ENCODE assay signal across 8 cellular contexts in the genomic region with DNA sequence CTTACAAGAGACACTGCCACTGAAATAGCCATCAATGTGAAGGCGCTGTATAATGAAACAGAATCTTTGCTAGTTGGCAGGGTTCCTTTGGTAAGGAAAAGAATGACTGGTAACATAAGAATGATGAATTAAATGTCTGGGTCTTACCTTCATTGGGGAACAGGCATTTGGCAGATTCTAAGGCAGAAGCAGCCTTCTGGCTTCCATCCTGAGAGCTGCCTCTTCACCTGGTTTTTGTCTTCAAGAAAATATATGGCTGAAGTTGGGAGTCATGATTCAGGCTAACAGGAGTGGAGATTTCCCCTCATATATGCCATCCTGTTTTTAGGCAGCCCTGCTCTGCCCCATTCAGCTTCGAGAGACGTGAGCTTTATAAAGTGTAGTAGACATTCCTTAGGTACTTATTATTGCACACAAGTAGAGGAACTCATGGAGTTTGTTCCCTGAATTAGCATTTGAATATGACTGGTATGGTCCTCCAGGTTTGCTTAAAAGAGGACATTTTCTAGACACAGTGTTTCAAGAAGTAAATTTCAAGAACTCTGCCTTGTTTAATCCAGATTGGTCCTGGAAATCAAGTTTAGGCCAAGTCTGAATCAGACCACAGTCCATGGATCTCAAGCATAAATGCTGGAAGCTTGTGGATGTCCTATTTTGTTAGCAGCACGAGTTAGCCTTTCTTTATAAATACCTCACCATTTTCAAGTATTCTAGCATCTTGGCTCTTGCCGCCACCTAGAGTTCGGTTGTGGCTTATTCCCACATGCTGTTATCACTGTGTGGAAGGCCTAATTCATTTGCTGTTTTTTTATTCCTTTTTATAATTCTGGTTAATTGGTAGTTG. TPM values are rescaled to one million over a fixed set of nuclear protein-coding genes. Genes with fewer than 3 reads are reported as not detected.
DNase-seq lines count a peak whose midpoint lies in the region; TF ChIP-seq lines count a peak whose summit lies in the region.

No MANE protein-coding gene starts in this region.

- H3K4me3 ChIP-seq in cardiac fibroblast (replicated peaks in 1 of 2; ENCODE audit: low read depth in 2 of 2, low read length in 2 of 2) = no peak overlapping the region

- peak; percentile 32 for DNase-seq in Ammon's horn (ENCODE audit: low spot score)
- DNase-seq in NOMO-1 treated with DMSO at 0.1 percent for 48 hours (lab: John Stamatoyannopoulos, UW; ENCODE audit: unreplicated experiment) = peak; percentile 18
- peak; percentile 61 to 63 for DNase-seq in cardiac fibroblast (ENCODE audit: low read depth in 2 of 2)
- peak; percentile 17 for DNase-seq in mucosa of gallbladder (ENCODE audit: low spot score)
- no peak for DNase-seq in ecto neural progenitor cell (ENCODE audit: low spot score)
- no peak for DNase-seq in activated effector memory CD4-positive, alpha-beta T cell treated with anti-CD3 and anti-CD28 coated beads, Interleukin-2, amount 50 U/mL, for 16 hours
- DNase-seq in T1000 (lab: John Stamatoyannopoulos, UW) = no peak

- TF ChIP-seq CTCF in GM12873 (IDR thresholded peaks at IDR 0.05; ENCODE audit: insufficient read depth, low read depth, low read length, missing control alignments) = peak; percentile 52
- peak; percentile 64 for TF ChIP-seq CTCF in cardiac fibroblast (IDR thresholded peaks at IDR 0.05; ENCODE audit: low read depth, low read length)

RNA-seq across cellular contexts. Expression of a gene that starts 56.2 kb away (rescaled TPM):
- total RNA-seq in mucosa of gallbladder = 36.1 TPM

Comparison
In these comparisons a context has a peak if more than half of its experiments do, and no peak if none do; other contexts are left out.
1. DNase-seq: peak in Ammon's horn (single experiment), NOMO-1 treated with DMSO at 0.1 percent for 48 hours (single experiment), cardiac fibroblast (2 of 2) and mucosa of gallbladder (single experiment); none in ecto neural progenitor cell (single experiment), activated effector memory CD4-positive, alpha-beta T cell treated with anti-CD3 and anti-CD28 coated beads, Interleukin-2, amount 50 U/mL, for 16 hours (single experiment) and T1000 (single experiment).